29 cellular contexts compared by ENCODE assay signal in the genomic region with DNA sequence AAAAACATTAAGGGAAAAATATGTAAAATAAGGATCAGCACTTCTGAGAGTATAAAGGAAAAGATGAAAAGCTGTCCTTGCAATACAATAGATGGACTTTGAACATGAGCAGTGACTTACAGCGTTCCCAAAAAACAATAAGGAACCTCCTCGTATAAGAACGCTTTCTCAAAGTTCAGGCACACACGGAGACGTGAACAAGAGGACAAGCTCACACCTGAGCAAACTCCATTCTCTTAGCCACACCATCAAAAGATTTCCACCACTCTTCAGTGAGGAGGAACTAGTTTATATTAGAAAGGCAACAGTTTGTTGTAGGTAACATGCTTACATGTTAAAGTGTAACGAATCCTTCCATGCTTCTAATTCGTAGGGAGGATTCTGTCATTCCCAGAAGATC.
"Had no signal": no experiment of that assay in that cellular context is flagged by ENCODE, and none has a peak within 500 bp of the region (broad histone marks: within the 10 kb centered on the region; RNA-seq: fewer than 3 reads in every experiment).

No MANE protein-coding gene starts in this region.

- H3K4me3 Mint-ChIP-seq: activated CD4-positive, alpha-beta memory T cell treated with anti-CD3 and anti-CD28 coated beads for 36 hours; activated CD4-positive, alpha-beta T cell treated with anti-CD3 and anti-CD28 coated beads, Interleukin-2, amount 10 ng/mL, durations not matched to agents 24 days and 14 days; activated naive CD4-positive, alpha-beta T cell treated with anti-CD3 and anti-CD28 coated beads for 36 hours; activated naive CD8-positive, alpha-beta T cell treated with anti-CD3 and anti-CD28 coated beads for 36 hours; activated T-helper 1 cell treated with anti-CD3 and anti-CD28 coated beads, Interleukin-12 subunit alpha, Interleukin-12 subunit beta, Interleukin-2, Interleukin-4 antibody, amounts not matched to agents 30 ng/mL and 10 ng/mL and 1 ng/mL, durations not matched to agents 14 hours and 24 hours and 36 hours; brain; dendritic cell treated with granulocyte-macrophage colony-stimulating factor and Interleukin-4, amounts not matched to agents 40 ng/mL and 50 ng/mL, for 4 days; mesothelial cell of epicardium; neural crest cell; T-helper 17 cell had no signal

- DNase-seq: activated CD4-positive, alpha-beta memory T cell treated with anti-CD3 and anti-CD28 coated beads for 36 hours; activated CD4-positive, alpha-beta T cell treated with anti-CD3 and anti-CD28 coated beads, Interleukin-2, amount 10 ng/mL, durations not matched to agents 24 days and 14 days; activated CD4-positive, CD25-positive, alpha-beta regulatory T cell treated with anti-CD3 and anti-CD28 coated beads, Interleukin-2, amount 50 U/mL, for 72 hours; activated CD8-positive, alpha-beta memory T cell treated with anti-CD3 and anti-CD28 coated beads, Interleukin-2, amount 50 U/mL, for 4 hours; activated effector memory CD4-positive, alpha-beta T cell treated with anti-CD3 and anti-CD28 coated beads, Interleukin-2, amount 50 U/mL, for 16 hours; activated naive CD4-positive, alpha-beta T cell treated with anti-CD3 and anti-CD28 coated beads for 36 hours; activated naive CD8-positive, alpha-beta T cell treated with anti-CD3 and anti-CD28 coated beads for 36 hours; activated T-cell treated with anti-CD3 and anti-CD28 coated beads, Interleukin-2, amount 50 U/mL, for 1 hour; effector CD4-positive, alpha-beta T cell; foreskin keratinocyte; heart right ventricle; islet precursor cell; left cardiac atrium; naive thymus-derived CD8-positive, alpha-beta T cell; nucleus accumbens; spleen; stimulated activated naive CD4-positive, alpha-beta T cell treated with Interleukin-2 at 50 U/mL for 16 hours; T-helper 17 cell; upper lobe of left lung had no signal

- H3K9me3 Mint-ChIP-seq: activated CD4-positive, alpha-beta memory T cell treated with anti-CD3 and anti-CD28 coated beads for 36 hours; activated naive CD4-positive, alpha-beta T cell treated with anti-CD3 and anti-CD28 coated beads for 36 hours; activated naive CD8-positive, alpha-beta T cell treated with anti-CD3 and anti-CD28 coated beads for 36 hours; activated T-helper 1 cell treated with anti-CD3 and anti-CD28 coated beads, Interleukin-12 subunit alpha, Interleukin-12 subunit beta, Interleukin-2, Interleukin-4 antibody, amounts not matched to agents 30 ng/mL and 10 ng/mL and 1 ng/mL, durations not matched to agents 14 hours and 24 hours and 36 hours; brain; dendritic cell treated with granulocyte-macrophage colony-stimulating factor and Interleukin-4, amounts not matched to agents 40 ng/mL and 50 ng/mL, for 4 days; naive thymus-derived CD8-positive, alpha-beta T cell had no signal

- H3K27ac Mint-ChIP-seq: activated CD4-positive, alpha-beta memory T cell treated with anti-CD3 and anti-CD28 coated beads for 36 hours; activated CD4-positive, alpha-beta T cell treated with anti-CD3 and anti-CD28 coated beads, Interleukin-2, amount 10 ng/mL, durations not matched to agents 24 days and 14 days; activated naive CD4-positive, alpha-beta T cell treated with anti-CD3 and anti-CD28 coated beads for 36 hours; activated naive CD8-positive, alpha-beta T cell treated with anti-CD3 and anti-CD28 coated beads for 36 hours; activated T-helper 1 cell treated with anti-CD3 and anti-CD28 coated beads, Interleukin-12 subunit alpha, Interleukin-12 subunit beta, Interleukin-2, Interleukin-4 antibody, amounts not matched to agents 30 ng/mL and 10 ng/mL and 1 ng/mL, durations not matched to agents 14 hours and 24 hours and 36 hours; dendritic cell treated with granulocyte-macrophage colony-stimulating factor and Interleukin-4, amounts not matched to agents 40 ng/mL and 50 ng/mL, for 4 days; mesothelial cell of epicardium; T-helper 17 cell had no signal

- H3K4me1 ChIP-seq: ascending aorta had no signal

- H3K36me3 Mint-ChIP-seq: activated CD4-positive, alpha-beta memory T cell treated with anti-CD3 and anti-CD28 coated beads for 36 hours; brain; mesothelial cell of epicardium; naive thymus-derived CD8-positive, alpha-beta T cell had no signal

- H3K27me3 Mint-ChIP-seq: activated CD4-positive, alpha-beta memory T cell treated with anti-CD3 and anti-CD28 coated beads for 36 hours; activated naive CD8-positive, alpha-beta T cell treated with anti-CD3 and anti-CD28 coated beads for 36 hours had no signal

- H3K4me3 ChIP-seq: ascending aorta, esophagus muscularis mucosa, heart right ventricle, right atrium auricular region, spleen, thoracic aorta, upper lobe of left lung, vagina had no signal

- ATAC-seq: foreskin keratinocyte; naive thymus-derived CD8-positive, alpha-beta T cell; T-helper 17 cell had no signal

- H3K27me3 ChIP-seq: ascending aorta, esophagus muscularis mucosa, foreskin keratinocyte, heart right ventricle, right atrium auricular region, spleen, upper lobe of left lung, vagina had no signal

- H3K36me3 ChIP-seq: ascending aorta, esophagus muscularis mucosa, heart right ventricle, right atrium auricular region, spleen, thoracic aorta, upper lobe of left lung, vagina had no signal

- H3K9me3 ChIP-seq: ascending aorta, esophagus muscularis mucosa, heart right ventricle, right atrium auricular region, spleen, thoracic aorta, upper lobe of left lung, vagina had no signal

- H3K27ac ChIP-seq: ascending aorta, esophagus muscularis mucosa, foreskin keratinocyte, heart right ventricle, spleen, thoracic aorta, upper lobe of left lung, vagina had no signal
